11 cellular contexts compared by ENCODE assay signal in genomic region chr15:98951493-98952320, GRCh38.
DNase-seq lines count a peak whose midpoint lies in the region; ATAC-seq and TF ChIP-seq lines count a peak whose summit lies in the region.
"Had no signal": no experiment of that assay in that cellular context is flagged by ENCODE, and none has a peak within 500 bp of the region (broad histone marks: within the 10 kb centered on the region; RNA-seq: fewer than 3 reads in every experiment).

No MANE protein-coding gene starts in this region.

- H4K20me1 ChIP-seq in BLaER1 treated with 17β-estradiol and CSF1 and Interleukin-3, amounts not matched to agents 10 nM and 100 nM = peaks cover 10 to 81% (median 58%) of the 10 kb centered on the region in 11 experiments; a peak in 18 of 22 replicates

- no peaks in the 10 kb centered on the region for H3K9me3 ChIP-seq in BLaER1 treated with 17β-estradiol and CSF1 and Interleukin-3, amounts not matched to agents 10 nM and 100 nM (replicated peaks in 1 of 11)
- no peaks in the 10 kb centered on the region for H3K9me3 ChIP-seq in neutrophil

- DNase-seq in coronary artery (ENCODE audit: low spot score) = no peak
- DNase-seq in RWPE1 (ENCODE audit: low spot score) = no peak
- no peak for DNase-seq in NCI-H2029 treated with DMSO at 0.1 percent for 48 hours (lab: John Stamatoyannopoulos, UW)
- DNase-seq in NCI-H2196 (lab: John Stamatoyannopoulos, UW; ENCODE audit: unreplicated experiment) = no peak
- no peak for DNase-seq in DMS 273 treated with DMSO at 0.1 percent for 48 hours (lab: John Stamatoyannopoulos, UW)
- DNase-seq: activated CD4-positive, alpha-beta T cell treated with anti-CD3 and anti-CD28 coated beads for 4 hours; hippocampal formation; mammary epithelial cell had no signal

- peak overlapping the region in 1 of 11 experiments; percentile 28; a peak in 1 of 22 replicates for H3K27ac ChIP-seq in BLaER1 treated with 17β-estradiol and CSF1 and Interleukin-3, amounts not matched to agents 10 nM and 100 nM
- peak overlapping the region; percentile 96 to 97 for H3K27ac ChIP-seq in coronary artery
- peak overlapping the region; percentile 88 for H3K27ac ChIP-seq in neutrophil
- H3K27ac ChIP-seq in RWPE1 = no peak overlapping the region

- TF ChIP-seq CTCF in coronary artery (IDR thresholded peaks at IDR 0.05) = no peak
- TF ChIP-seq CTCF in neutrophil (IDR thresholded peaks at IDR 0.05) = no peak
- no peak for TF ChIP-seq CTCF in RWPE1 (conservative IDR thresholded peaks at IDR 0.05; ENCODE audit: low read depth)

- ATAC-seq in HG03139 (IDR thresholded peaks at IDR 0.05; ENCODE audit: unreplicated experiment) = peak; percentile 0

- H3K4me1 ChIP-seq in BLaER1 treated with 17β-estradiol and CSF1 and Interleukin-3, amounts not matched to agents 10 nM and 100 nM = peaks cover 33 to 58% (median 54%) of the 10 kb centered on the region in 10 experiments
- H3K4me1 ChIP-seq in neutrophil (ENCODE audit: control insufficient read depth in 1 of 2, insufficient read depth in 1 of 2, low read depth in 1 of 2, low read length in 1 of 2) = peaks cover 67 to 69% of the 10 kb centered on the region in 2 experiments

- no peak overlapping the region for H3K4me3 ChIP-seq in BLaER1 treated with 17β-estradiol and CSF1 and Interleukin-3, amounts not matched to agents 10 nM and 100 nM
- H3K4me3 ChIP-seq in coronary artery (no peak overlapping the region), neutrophil (ENCODE audit: low read depth in 1 of 2, low read length in 1 of 2) (peak overlapping the region in 1 of 2 experiments; percentile 9)

- H3K36me3 ChIP-seq in BLaER1 treated with 17β-estradiol and CSF1 and Interleukin-3, amounts not matched to agents 10 nM and 100 nM = peaks cover 92 to 100% (median 99%) of the 10 kb centered on the region in 11 experiments
- H3K36me3 ChIP-seq in neutrophil = peaks cover 84% of the 10 kb centered on the region

- POLR2A ChIA-PET in RWPE1 (lab: Yijun Ruan, JAX; ENCODE audit: low non-redundant PET) = no interaction called here

- CTCF ChIA-PET in RWPE1 (lab: Yijun Ruan, JAX) = interaction anchor here (0.6 kb wide), 2 partner anchors 94 to 107 kb away, joined by 4 read pairs; no protein-coding TSS in a partner anchor

- H3K27me3 ChIP-seq in BLaER1 treated with 17β-estradiol and CSF1 and Interleukin-3, amounts not matched to agents 10 nM and 100 nM = no peaks in the 10 kb centered on the region; a peak in 1 of 22 replicates
- H3K27me3 ChIP-seq in neutrophil = no peaks in the 10 kb centered on the region

- peak overlapping the region in 7 of 11 experiments; percentile 14 to 70 (median 25); a peak in 12 of 22 replicates for H3K4me2 ChIP-seq in BLaER1 treated with 17β-estradiol and CSF1 and Interleukin-3, amounts not matched to agents 10 nM and 100 nM

- H3K9ac ChIP-seq in BLaER1 treated with 17β-estradiol and CSF1 and Interleukin-3, amounts not matched to agents 10 nM and 100 nM = no peak overlapping the region
